Comparison of ENCODE assay signal across 8 cellular contexts in genomic region chr6:108966855-108967755, GRCh38.
A peak's percentile ranks its signal among the peaks of the same experiment; 100 is the strongest.
DNase-seq lines count a peak whose midpoint lies in the region; ATAC-seq lines count a peak whose summit lies in the region.

No MANE protein-coding gene starts in this region.

- H3K27me3 Mint-ChIP-seq in CD4-positive, CD25-positive, alpha-beta regulatory T cell, result no peaks in the 10 kb centered on the region

- peak overlapping the region in 2 of 3 donors; percentile 11 to 26 for H3K27ac Mint-ChIP-seq in CD4-positive, CD25-positive, alpha-beta regulatory T cell

- in situ Hi-C loops in ACHN (cut with HindIII; ENCODE audit: low pct_ligation_motif_present, low pct_unique_long_range_greater_than_20kb, low sequenced_read_pairs), result no loop called here

- no peaks in the 10 kb centered on the region for H3K9me3 Mint-ChIP-seq in CD4-positive, CD25-positive, alpha-beta regulatory T cell

- H3K27me3 ChIP-seq in CD4-positive, CD25-positive, alpha-beta regulatory T cell (ENCODE audit: control insufficient read depth, insufficient read depth, low read length), result no peaks in the 10 kb centered on the region

- H3K4me1 Mint-ChIP-seq in CD4-positive, CD25-positive, alpha-beta regulatory T cell, result peaks cover 0 to 3% (median 0%) of the 10 kb centered on the region in 4 donors

- H3K27ac ChIP-seq in CD4-positive, CD25-positive, alpha-beta regulatory T cell (ENCODE audit: insufficient read depth, low read length, poor library complexity, severe bottlenecking), result no peak overlapping the region

- H3K36me3 ChIP-seq in CD4-positive, CD25-positive, alpha-beta regulatory T cell (ENCODE audit: control insufficient read depth, insufficient read depth, low read length), result no peaks in the 10 kb centered on the region

- peaks cover 26% of the 10 kb centered on the region for H3K36me3 Mint-ChIP-seq in CD4-positive, CD25-positive, alpha-beta regulatory T cell

- H3K4me3 ChIP-seq in CD4-positive, CD25-positive, alpha-beta regulatory T cell (ENCODE audit: low read depth, low read length), result no peak overlapping the region

- peak overlapping the region in 1 of 4 donors; percentile 22 for H3K4me3 Mint-ChIP-seq in CD4-positive, CD25-positive, alpha-beta regulatory T cell

- H3K4me1 ChIP-seq in CD4-positive, CD25-positive, alpha-beta regulatory T cell (ENCODE audit: control insufficient read depth, insufficient read depth, low read length, poor library complexity, severe bottlenecking), result no peaks in the 10 kb centered on the region

- no peaks in the 10 kb centered on the region for H3K9me3 ChIP-seq in CD4-positive, CD25-positive, alpha-beta regulatory T cell (ENCODE audit: control insufficient read depth in 2 of 2, low read length in 2 of 2)

- DNase-seq in CD4-positive, CD25-positive, alpha-beta regulatory T cell, result no peak
- DNase-seq in NCI-H146 (lab: John Stamatoyannopoulos, UW) (peak; percentile 63), islet precursor cell (peak; percentile 93), ACHN (no peak), putamen (ENCODE audit: low spot score) (no peak)
- peak; percentile 7 for DNase-seq in activated gamma-delta T cell treated with anti-CD3 and anti-CD28 coated beads, Interleukin-2, amount 50 U/mL, for 16 hours (ENCODE audit: low read depth)

- no peak for ATAC-seq in CD4-positive, CD25-positive, alpha-beta regulatory T cell (ENCODE audit: low read depth in 2 of 2)
- ATAC-seq in GM18517 (IDR thresholded peaks at IDR 0.05; ENCODE audit: unreplicated experiment) (no peak), HG02973 (IDR thresholded peaks at IDR 0.05; ENCODE audit: unreplicated experiment) (no peak)

Comparison
In these comparisons a context has a peak if more than half of its experiments do, and no peak if none do; other contexts are left out.
1. DNase-seq: peak in NCI-H146 (single experiment), activated gamma-delta T cell treated with anti-CD3 and anti-CD28 coated beads, Interleukin-2, amount 50 U/mL, for 16 hours (single experiment) and islet precursor cell (single experiment); none in CD4-positive, CD25-positive, alpha-beta regulatory T cell (0 of 3), ACHN (single experiment) and putamen (single experiment).